ENCODE assay signal across 26 cellular contexts in genomic region chr2:120199837-120200499, GRCh38.
"Had no signal": no experiment of that assay in that cellular context is flagged by ENCODE, and none has a peak within 500 bp of the region (broad histone marks: within the 10 kb centered on the region; RNA-seq: fewer than 3 reads in every experiment).

No MANE protein-coding gene starts in this region.

- H3K4me3 ChIP-seq: colonic mucosa, esophagus squamous epithelium, gastrocnemius medialis, heart right ventricle, left lung, lower lobe of right lung, mucosa of descending colon had no signal

- H3K27me3 Mint-ChIP-seq: dendritic cell treated with granulocyte-macrophage colony-stimulating factor and Interleukin-4, amounts not matched to agents 40 ng/mL and 50 ng/mL, for 4 days; effector memory CD8-positive, alpha-beta T cell had no signal

- H3K4me1 ChIP-seq: colonic mucosa had no signal

- H3K27me3 ChIP-seq: colonic mucosa, esophagus squamous epithelium, gastrocnemius medialis, heart right ventricle, left lung had no signal

- H3K4me1 Mint-ChIP-seq: endodermal cell; naive thymus-derived CD4-positive, alpha-beta T cell had no signal

- H3K9me3 ChIP-seq: colonic mucosa, gastrocnemius medialis had no signal

- H3K27ac ChIP-seq: colonic mucosa, epithelial cell of prostate, esophagus squamous epithelium, gastrocnemius medialis, heart right ventricle, left lung, lower lobe of right lung had no signal

- H3K4me3 Mint-ChIP-seq: dendritic cell treated with granulocyte-macrophage colony-stimulating factor and Interleukin-4, amounts not matched to agents 40 ng/mL and 50 ng/mL, for 4 days; effector memory CD8-positive, alpha-beta T cell; endodermal cell; naive thymus-derived CD4-positive, alpha-beta T cell had no signal

- H3K27ac Mint-ChIP-seq: dendritic cell treated with granulocyte-macrophage colony-stimulating factor and Interleukin-4, amounts not matched to agents 40 ng/mL and 50 ng/mL, for 4 days; effector memory CD8-positive, alpha-beta T cell; endodermal cell had no signal

- DNase-seq: colonic mucosa; cortex of kidney; effector CD8-positive, alpha-beta T cell; effector memory CD8-positive, alpha-beta T cell; endodermal cell; erythroblast; esophagus squamous epithelium; foreskin fibroblast; foreskin melanocyte; gastrocnemius medialis; glutamatergic neuron; head of caudate nucleus; heart right ventricle; islet precursor cell; kidney; kidney glomerular epithelial cell; left colon; left lung; left ventricle myocardium superior; lower lobe of right lung; mesenchymal stem cell; midbrain; mucosa of descending colon; naive thymus-derived CD4-positive, alpha-beta T cell had no signal

- H3K36me3 ChIP-seq: colonic mucosa, esophagus squamous epithelium, gastrocnemius medialis, heart right ventricle, left lung, lower lobe of right lung had no signal
